Comparison of ENCODE assay signal across 17 cellular contexts in the genomic region with DNA sequence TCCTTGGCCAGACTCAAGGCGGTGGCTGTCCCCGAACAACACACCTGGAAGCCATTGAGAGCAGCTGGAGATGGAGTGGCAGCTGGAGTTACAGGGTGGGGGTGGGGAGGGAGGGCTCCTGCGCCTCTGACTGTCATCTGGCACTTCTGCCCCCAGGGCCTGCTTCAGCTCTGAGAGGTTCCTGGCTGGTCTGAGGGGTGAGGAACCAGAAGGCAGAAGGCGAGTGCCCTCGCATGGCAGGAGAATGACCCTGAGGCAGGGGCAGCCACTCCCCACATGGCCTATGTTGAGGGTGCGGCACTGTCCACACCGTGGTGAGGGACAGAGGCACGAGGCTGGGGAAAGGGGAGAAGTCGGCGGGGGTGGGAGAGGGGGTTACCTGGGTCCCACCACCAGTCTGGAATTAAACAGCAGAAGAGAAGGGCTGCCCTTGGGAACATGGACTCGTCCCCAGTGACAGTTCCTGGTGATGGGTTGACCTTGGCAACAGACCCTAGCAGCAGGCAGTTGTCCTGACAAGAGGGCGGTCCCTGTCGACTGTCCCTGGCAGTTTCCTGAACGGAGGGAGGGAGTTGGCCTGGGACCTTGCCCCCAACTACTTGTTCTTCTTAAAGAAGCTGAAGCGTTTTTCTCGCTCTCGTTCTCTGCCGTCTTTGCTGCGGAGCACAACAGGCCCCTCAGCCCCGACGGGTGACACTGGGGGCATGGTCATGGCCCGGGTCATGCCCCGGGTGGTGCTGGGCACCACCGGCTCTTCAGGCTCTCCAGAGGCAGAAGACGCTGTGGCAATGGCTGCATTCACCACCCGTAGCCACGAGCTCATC. TPM values are rescaled to one million over a fixed set of nuclear protein-coding genes. Genes with fewer than 3 reads are reported as not detected.
DNase-seq lines count a peak whose midpoint lies in the region; ATAC-seq and TF ChIP-seq lines count a peak whose summit lies in the region.
"Had no signal": no experiment of that assay in that cellular context is flagged by ENCODE, and none has a peak within 500 bp of the region (broad histone marks: within the 10 kb centered on the region; RNA-seq: fewer than 3 reads in every experiment).

No MANE protein-coding gene starts in this region.

- POLR2A ChIA-PET in MCF 10A (lab: Yijun Ruan, JAX) = interaction anchor here (0.5 kb wide), 1 partner anchor 198 kb away, joined by 3 read pairs; no protein-coding TSS in a partner anchor

- CTCF ChIA-PET in MCF 10A (lab: Yijun Ruan, JAX) = interaction anchor here (0.5 to 5.6 kb wide), 2 partner anchors 9 to 126 kb away, joined by 3 to 26 read pairs; no protein-coding TSS in a partner anchor

- no peaks in the 10 kb centered on the region for H3K9me3 ChIP-seq in breast epithelium
- H3K9me3 ChIP-seq in body of pancreas = no peaks in the 10 kb centered on the region
- H3K9me3 ChIP-seq in vagina = no peaks in the 10 kb centered on the region
- H3K9me3 ChIP-seq: left lung, MG63, psoas muscle had no signal

- no peak overlapping the region for H3K27ac Mint-ChIP-seq in MCF 10A (ENCODE audit: low read depth, unreplicated experiment)
- H3K27ac Mint-ChIP-seq: HFFc6 had no signal

- H3K36me3 Mint-ChIP-seq in MCF 10A (ENCODE audit: insufficient read depth, unreplicated experiment) = peaks cover 46% of the 10 kb centered on the region

- peak; percentile 6 for ATAC-seq in body of pancreas
- ATAC-seq: activated CD4-positive, CD25-positive, alpha-beta regulatory T cell treated with anti-CD3 and anti-CD28 coated beads, Interleukin-2, amount 50 U/mL, for 24 hours; left lung; psoas muscle; stimulated activated naive CD8-positive, alpha-beta T cell treated with anti-CD3 and anti-CD28 coated beads, Interleukin-15, Interleukin-2, amounts not matched to agents 100 U/mL and 50 U/mL, for 24 hours had no signal

- H3K9me3 Mint-ChIP-seq in MCF 10A (ENCODE audit: unreplicated experiment) = no peaks in the 10 kb centered on the region
- H3K9me3 Mint-ChIP-seq: HFFc6 had no signal

- TF ChIP-seq POLR2A in breast epithelium (IDR thresholded peaks at IDR 0.05) (no peak), body of pancreas (IDR thresholded peaks at IDR 0.05) (no peak), vagina (IDR thresholded peaks at IDR 0.05) (no peak)

- peak overlapping the region; percentile 85 to 89 for H3K27ac ChIP-seq in breast epithelium
- no peak overlapping the region for H3K27ac ChIP-seq in body of pancreas
- peak overlapping the region; percentile 72 for H3K27ac ChIP-seq in vagina
- H3K27ac ChIP-seq: left lung, psoas muscle had no signal

- no peak for TF ChIP-seq CTCF in breast epithelium (IDR thresholded peaks at IDR 0.05)
- TF ChIP-seq CTCF in MCF 10A (IDR thresholded peaks at IDR 0.05; ENCODE audit: unreplicated experiment) = no peak
- TF ChIP-seq CTCF in body of pancreas (IDR thresholded peaks at IDR 0.05) = no peak
- TF ChIP-seq CTCF in vagina (IDR thresholded peaks at IDR 0.05) = no peak

- no peaks in the 10 kb centered on the region for H3K4me1 ChIP-seq in breast epithelium
- no peaks in the 10 kb centered on the region for H3K4me1 ChIP-seq in body of pancreas
- peaks cover 15% of the 10 kb centered on the region for H3K4me1 ChIP-seq in vagina
- H3K4me1 ChIP-seq: left lung, psoas muscle had no signal

- BruUV-seq in MCF 10A (replicated peaks; lab: Mats Ljungman, UMichigan) = no TSS peak

- no peaks in the 10 kb centered on the region for H3K27me3 Mint-ChIP-seq in MCF 10A (ENCODE audit: insufficient read depth, unreplicated experiment)

- H3K4me3 Mint-ChIP-seq in MCF 10A (ENCODE audit: unreplicated experiment) = no peak overlapping the region
- H3K4me3 Mint-ChIP-seq: HFFc6 had no signal

- peak overlapping the region in 2 of 3 donors; percentile 31 to 50 for H3K4me3 ChIP-seq in breast epithelium
- no peak overlapping the region for H3K4me3 ChIP-seq in body of pancreas
- H3K4me3 ChIP-seq in vagina = no peak overlapping the region
- H3K4me3 ChIP-seq: dorsolateral prefrontal cortex, left lung, MG63, psoas muscle had no signal

- H3K36me3 ChIP-seq in breast epithelium = no peaks in the 10 kb centered on the region
- peaks cover 0 to 2% of the 10 kb centered on the region in 2 donors for H3K36me3 ChIP-seq in body of pancreas (replicated peaks in 1 of 2; ENCODE audit: insufficient read depth in 1 of 2, low read depth in 2 of 2)
- no peaks in the 10 kb centered on the region for H3K36me3 ChIP-seq in vagina
- H3K36me3 ChIP-seq: left lung, MG63 had no signal

- DNase-seq in breast epithelium (ENCODE audit: low spot score in 2 of 2) = peak in 1 of 2 donors; percentile 45
- no peak for DNase-seq in MCF 10A (ENCODE audit: unreplicated experiment)
- no peak for DNase-seq in body of pancreas
- peak; percentile 82 for DNase-seq in mesenteric fat pad (ENCODE audit: low spot score)
- peak in 1 of 2 donors; percentile 82 for DNase-seq in vagina (ENCODE audit: extremely low spot score in 2 of 2)
- no peak for DNase-seq in NCI-H446 treated with DMSO at 0.1 percent for 48 hours (lab: John Stamatoyannopoulos, UW)
- DNase-seq in C1 segment of cervical spinal cord (lab: John Stamatoyannopoulos, UW) = no peak
- DNase-seq in hippocampal formation (lab: John Stamatoyannopoulos, UW) = no peak
- DNase-seq: HFFc6; left lung; MG63; psoas muscle; SIG-M5; stimulated activated naive CD8-positive, alpha-beta T cell treated with anti-CD3 and anti-CD28 coated beads, Interleukin-15, Interleukin-2, amounts not matched to agents 100 U/mL and 50 U/mL, for 24 hours; T-helper 9 cell had no signal

- WGBS in body of pancreas, 2 donors = 84 to 86% methylated on average over 21 to 27 of the region's 27 CpGs

- no peaks in the 10 kb centered on the region for H3K4me1 Mint-ChIP-seq in MCF 10A (ENCODE audit: insufficient read depth, unreplicated experiment)

- intact Hi-C loops in breast epithelium (cut with DNase I; ENCODE audit: low total_unique reads) = loop anchor here (10.0 kb wide), 1 partner anchor 111 kb away; no protein-coding TSS in a partner anchor
- intact Hi-C loops in MCF 10A (cut with micrococcal nuclease) = no loop called here
- intact Hi-C loops in body of pancreas (cut with DNase I) = no loop called here
- intact Hi-C loops in vagina (cut with DNase I) = loop anchor here (5.0 to 10.0 kb wide), 2 partner anchors 152 to 281 kb away; no protein-coding TSS in a partner anchor

- H3K27me3 ChIP-seq in breast epithelium = no peaks in the 10 kb centered on the region
- H3K27me3 ChIP-seq in body of pancreas = no peaks in the 10 kb centered on the region
- H3K27me3 ChIP-seq in vagina = no peaks in the 10 kb centered on the region
- H3K27me3 ChIP-seq: dorsolateral prefrontal cortex, left lung, MG63 had no signal

RNA-seq across cellular contexts. Expression of a gene that starts 7.8 kb away (rescaled TPM):
- total RNA-seq in breast epithelium (10 to 100 TPM; 14.9 to 43.8 (median 25.9) TPM), MCF 10A (2022) (9.5 and 13.5 TPM in 2 replicates), body of pancreas (10 to 100 TPM; 13.2 to 22.6 TPM), mesenteric fat pad (8.0 TPM), vagina (17.4 TPM)

RNA-seq across cellular contexts. Expression of a gene that starts 43.5 kb away (rescaled TPM):
- total RNA-seq in breast epithelium (10 to 100 TPM in 2 of 3 donors, 1 to 10 TPM in 1; 1.1 to 28.7 (median 27.2) TPM), MCF 10A (2022) (46.9 and 47.2 TPM in 2 replicates), body of pancreas (10 to 100 TPM; 40.0 to 52.1 TPM), mesenteric fat pad (8.3 TPM), vagina (117 TPM)

RNA-seq across cellular contexts. Expression of a gene that starts 47.0 kb away (rescaled TPM):
- total RNA-seq in breast epithelium = 10 to 100 TPM; 73.9 to 98.3 (median 81.0) TPM
- total RNA-seq in MCF 10A (2022) = 171 and 172 TPM in 2 replicates
- 10 to 100 TPM; 44.2 to 71.1 TPM for total RNA-seq in body of pancreas
- 95.7 TPM for total RNA-seq in mesenteric fat pad
- total RNA-seq in vagina = 61.1 TPM

Comparison
In these comparisons a context has a peak if more than half of its experiments do, and no peak if none do; other contexts are left out.
1. intact Hi-C loops: an anchor here in breast epithelium (10.0 kb wide) and vagina (5.0 to 10.0 kb wide); none called in MCF 10A and body of pancreas.
2. H3K27ac ChIP-seq: peak in breast epithelium (2 of 2) and vagina (single experiment); none in body of pancreas (0 of 4).
3. H3K4me3 ChIP-seq: peak in breast epithelium (2 of 3); none in body of pancreas (0 of 2) and vagina (0 of 2).